In genomic region chr2:241551599-241551997, GRCh38 we compare ENCODE assay signal across 19 cellular contexts. TPM values are rescaled to one million over a fixed set of nuclear protein-coding genes. Genes with fewer than 3 reads are reported as not detected.
"Had no signal": no experiment of that assay in that cellular context is flagged by ENCODE, and none has a peak within 500 bp of the region (broad histone marks: within the 10 kb centered on the region; RNA-seq: fewer than 3 reads in every experiment).

No MANE protein-coding gene starts in this region.

- H3K9me3 ChIP-seq: thyroid gland, vagina had no signal

- DNase-seq: activated CD4-positive, alpha-beta memory T cell treated with anti-CD3 and anti-CD28 coated beads, Interleukin-2, amount 10 ng/mL, durations not matched to agents 7 days and 5 days; activated CD4-positive, alpha-beta T cell treated with anti-CD3 and anti-CD28 coated beads for 48 hours; activated CD4-positive, CD25-positive, alpha-beta regulatory T cell; activated naive CD4-positive, alpha-beta T cell treated with anti-CD3 and anti-CD28 coated beads for 36 hours; activated T-cell treated with anti-CD3 and anti-CD28 coated beads, Interleukin-2, amount 50 U/mL, for 4 hours; aorta; brain microvascular endothelial cell; erythroblast; foreskin melanocyte; glutamatergic neuron; kidney glomerular epithelial cell; natural killer cell; stimulated activated naive B cell treated with anti-CD40 and anti-IgM and Interleukin-4, amounts not matched to agents 10 μg/mL and 1 μg/mL and 100 μg/mL, for 72 hours; T-cell; T-helper 9 cell; thyroid gland had no signal

- ATAC-seq: activated T-cell treated with anti-CD3 and anti-CD28 coated beads, Interleukin-2, amount 50 U/mL, for 4 hours; natural killer cell; stimulated activated naive B cell treated with anti-CD40 and anti-IgM and Interleukin-4, amounts not matched to agents 10 μg/mL and 1 μg/mL and 100 μg/mL, for 72 hours; T-cell had no signal

- H3K27me3 ChIP-seq: brain microvascular endothelial cell, thyroid gland, vagina had no signal

- H3K27ac ChIP-seq: brain microvascular endothelial cell, coronary artery, thyroid gland, vagina had no signal

- H3K4me3 ChIP-seq: coronary artery, thyroid gland, vagina had no signal

- FAIRE-seq: endometrium had no signal

- H3K36me3 ChIP-seq: brain microvascular endothelial cell, thyroid gland, vagina had no signal

RNA-seq across cellular contexts. Expression of gene BOK, which starts 6.9 kb away (rescaled TPM):
- total RNA-seq: activated naive CD4-positive, alpha-beta T cell treated with anti-CD3 and anti-CD28 coated beads for 36 hours had no signal
